ENCODE assay signal across 14 cellular contexts in the genomic region with DNA sequence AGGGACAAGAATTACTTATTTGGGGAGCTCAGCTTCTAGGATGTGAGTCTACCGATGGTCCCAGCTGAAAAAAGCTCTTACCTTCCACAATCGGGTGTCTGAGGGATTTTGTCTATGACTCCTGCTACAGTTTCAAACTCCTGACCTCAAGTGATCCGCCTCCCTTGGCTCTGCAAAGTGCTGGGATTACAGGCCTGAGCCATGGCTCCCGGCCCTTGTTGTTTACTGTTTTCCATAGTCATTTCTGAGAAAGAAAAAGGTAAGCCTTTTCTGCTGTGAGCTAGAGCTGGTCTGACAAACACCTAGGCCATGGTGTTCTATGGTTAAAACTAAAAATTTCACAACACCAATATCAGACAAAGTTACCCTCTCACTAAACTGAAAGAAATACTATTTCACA. TPM values are rescaled to one million over a fixed set of nuclear protein-coding genes. Genes with fewer than 3 reads are reported as not detected.
DNase-seq lines count a peak whose midpoint lies in the region; ATAC-seq and TF ChIP-seq lines count a peak whose summit lies in the region.
"Not testable (repeated sequence)": the region's sequence is repeated elsewhere in the genome, so short reads cannot be mapped to it uniquely, and the experiment has no call there.
"Had no signal": no experiment of that assay in that cellular context is flagged by ENCODE, and none has a peak within 500 bp of the region (broad histone marks: within the 10 kb centered on the region; RNA-seq: fewer than 3 reads in every experiment).

No MANE protein-coding gene starts in this region.

- H3K27me3 ChIP-seq in CD4-positive, CD25-positive, alpha-beta regulatory T cell (ENCODE audit: control insufficient read depth, insufficient read depth, low read length); HL-60 (ENCODE audit: insufficient read depth, poor library complexity, severe bottlenecking); neutrophil: not testable (repeated sequence)

- not testable (repeated sequence) for H3K36me3 ChIP-seq in CD4-positive, CD25-positive, alpha-beta regulatory T cell (ENCODE audit: control insufficient read depth, insufficient read depth, low read length); neutrophil

- ATAC-seq in CD4-positive, CD25-positive, alpha-beta regulatory T cell (ENCODE audit: low read depth in 2 of 2); WTC11; activated CD8-positive, alpha-beta T cell treated with anti-CD3 and anti-CD28 coated beads for 36 hours: not testable (repeated sequence)

- not testable (repeated sequence) for H3K9me3 ChIP-seq in CD4-positive, CD25-positive, alpha-beta regulatory T cell (ENCODE audit: control insufficient read depth in 2 of 2, low read length in 2 of 2); neutrophil

- H3K27ac Mint-ChIP-seq in CD4-positive, CD25-positive, alpha-beta regulatory T cell: peak overlapping the region in 2 of 3 donors; percentile 51 to 94
- H3K27ac Mint-ChIP-seq in WTC11 (0 out of 2 replicates have a peak overlapping the region, but pooled peaks have one; percentile 41), immature natural killer cell (peak overlapping the region in 4 of 6 donors; percentile 20 to 74 (median 64)), mesothelial cell of epicardium (peak overlapping the region; percentile 83)
- peak overlapping the region; percentile 57 for H3K27ac Mint-ChIP-seq in activated CD8-positive, alpha-beta T cell treated with anti-CD3 and anti-CD28 coated beads for 36 hours
- H3K27ac Mint-ChIP-seq in activated naive CD8-positive, alpha-beta T cell treated with anti-CD3 and anti-CD28 coated beads for 36 hours: peak overlapping the region; percentile 66

- CTCF ChIA-PET in WTC11 (lab: Charles Lee); activated CD8-positive, alpha-beta T cell treated with anti-CD3 and anti-CD28 coated beads for 36 hours (lab: Charles Lee): not testable (repeated sequence)

- DNase-seq in CD4-positive, CD25-positive, alpha-beta regulatory T cell; HL-60 (ENCODE audit: low read depth in 1 of 2, low spot score in 1 of 2); WTC11 (ENCODE audit: low spot score); activated CD8-positive, alpha-beta T cell treated with anti-CD3 and anti-CD28 coated beads for 36 hours; activated naive CD8-positive, alpha-beta T cell treated with anti-CD3 and anti-CD28 coated beads for 36 hours; immature natural killer cell; mesothelial cell of epicardium (ENCODE audit: low spot score in 2 of 2, unreplicated experiment in 2 of 2): not testable (repeated sequence)

- H3K27me3 Mint-ChIP-seq in CD4-positive, CD25-positive, alpha-beta regulatory T cell; WTC11 (ENCODE audit: low read depth); activated CD8-positive, alpha-beta T cell treated with anti-CD3 and anti-CD28 coated beads for 36 hours; activated naive CD8-positive, alpha-beta T cell treated with anti-CD3 and anti-CD28 coated beads for 36 hours; immature natural killer cell (ENCODE audit: low read depth in 3 of 3); mesothelial cell of epicardium (ENCODE audit: low read depth): not testable (repeated sequence)

- H3K4me1 ChIP-seq in CD4-positive, CD25-positive, alpha-beta regulatory T cell (ENCODE audit: control insufficient read depth, insufficient read depth, low read length, poor library complexity, severe bottlenecking): not testable (repeated sequence)
- peaks cover 10 to 13% of the 10 kb centered on the region in 2 experiments for H3K4me1 ChIP-seq in neutrophil (ENCODE audit: control insufficient read depth in 1 of 2, insufficient read depth in 1 of 2, low read depth in 1 of 2, low read length in 1 of 2)

- H3K4me3 Mint-ChIP-seq in CD4-positive, CD25-positive, alpha-beta regulatory T cell: peak overlapping the region in 1 of 4 donors; percentile 72
- H3K4me3 Mint-ChIP-seq in WTC11; activated CD8-positive, alpha-beta T cell treated with anti-CD3 and anti-CD28 coated beads for 36 hours; activated naive CD8-positive, alpha-beta T cell treated with anti-CD3 and anti-CD28 coated beads for 36 hours; immature natural killer cell; mesothelial cell of epicardium: not testable (repeated sequence)

- POLR2A ChIA-PET in WTC11 (lab: Charles Lee); activated CD8-positive, alpha-beta T cell treated with anti-CD3 and anti-CD28 coated beads for 36 hours (lab: Charles Lee): not testable (repeated sequence)

- not testable (repeated sequence) for H3K36me3 Mint-ChIP-seq in CD4-positive, CD25-positive, alpha-beta regulatory T cell; WTC11; activated CD8-positive, alpha-beta T cell treated with anti-CD3 and anti-CD28 coated beads for 36 hours (ENCODE audit: low read depth); activated naive CD8-positive, alpha-beta T cell treated with anti-CD3 and anti-CD28 coated beads for 36 hours; immature natural killer cell; mesothelial cell of epicardium

- not testable (repeated sequence) for H3K4me3 ChIP-seq in CD4-positive, CD25-positive, alpha-beta regulatory T cell (ENCODE audit: low read depth, low read length); HL-60 (replicated peaks; ENCODE audit: insufficient read depth, low read length); neutrophil (ENCODE audit: low read depth in 1 of 2, low read length in 1 of 2)

- intact Hi-C loops in activated CD8-positive, alpha-beta T cell treated with anti-CD3 and anti-CD28 coated beads for 36 hours (cut with micrococcal nuclease): not testable (repeated sequence)

- H3K27ac ChIP-seq in CD4-positive, CD25-positive, alpha-beta regulatory T cell (ENCODE audit: insufficient read depth, low read length, poor library complexity, severe bottlenecking): not testable (repeated sequence)
- H3K27ac ChIP-seq in HL-60 (replicated peaks) (peak overlapping the region; percentile 35), neutrophil (peak overlapping the region; percentile 44)

- H3K9me3 Mint-ChIP-seq in CD4-positive, CD25-positive, alpha-beta regulatory T cell; WTC11; activated CD8-positive, alpha-beta T cell treated with anti-CD3 and anti-CD28 coated beads for 36 hours; activated naive CD8-positive, alpha-beta T cell treated with anti-CD3 and anti-CD28 coated beads for 36 hours; immature natural killer cell; mesothelial cell of epicardium: not testable (repeated sequence)

- peaks cover 0 to 31% (median 7%) of the 10 kb centered on the region in 4 donors for H3K4me1 Mint-ChIP-seq in CD4-positive, CD25-positive, alpha-beta regulatory T cell
- H3K4me1 Mint-ChIP-seq in WTC11 (peaks cover 12% of the 10 kb centered on the region), immature natural killer cell (peaks cover 22 to 43% of the 10 kb centered on the region in 2 donors), mesothelial cell of epicardium (peaks cover 17% of the 10 kb centered on the region)
- peaks cover 20% of the 10 kb centered on the region for H3K4me1 Mint-ChIP-seq in activated CD8-positive, alpha-beta T cell treated with anti-CD3 and anti-CD28 coated beads for 36 hours (ENCODE audit: low read depth)
- peaks cover 17% of the 10 kb centered on the region for H3K4me1 Mint-ChIP-seq in activated naive CD8-positive, alpha-beta T cell treated with anti-CD3 and anti-CD28 coated beads for 36 hours

- TF ChIP-seq CTCF in HL-60 (IDR thresholded peaks at IDR 0.05; ENCODE audit: insufficient read depth, low read length); WTC11 (IDR thresholded peaks at IDR 0.05); activated CD8-positive, alpha-beta T cell treated with anti-CD3 and anti-CD28 coated beads for 36 hours (IDR thresholded peaks at IDR 0.05); mesothelial cell of epicardium (IDR thresholded peaks at IDR 0.05; ENCODE audit: unreplicated experiment); neutrophil (IDR thresholded peaks at IDR 0.05): not testable (repeated sequence)

RNA-seq across cellular contexts. Expression of a gene that starts 57.5 kb away (rescaled TPM):
- total RNA-seq in CD4-positive, CD25-positive, alpha-beta regulatory T cell: not detected
- under 1 TPM in 1 of 4 donors, not detected in 3; 0.40 TPM for polyA plus RNA-seq in CD4-positive, CD25-positive, alpha-beta regulatory T cell
- total RNA-seq in WTC11 (2021) (0.42 to 0.78 TPM (median 0.46 TPM) in 3 replicates), mesothelial cell of epicardium (not detected in 3 replicates)
- not detected for total RNA-seq in activated CD8-positive, alpha-beta T cell treated with anti-CD3 and anti-CD28 coated beads for 36 hours
- total RNA-seq in activated naive CD8-positive, alpha-beta T cell treated with anti-CD3 and anti-CD28 coated beads for 36 hours: not detected
- polyA plus RNA-seq in immature natural killer cell: not detected
- total RNA-seq: Caco-2, H9, HepG2 had no signal
- polyA plus RNA-seq: A549, BJ, H1, HepG2 had no signal
